Comparison of ENCODE assay signal across 30 cellular contexts in genomic region chr12:5037795-5038357, GRCh38. TPM values are rescaled to one million over a fixed set of nuclear protein-coding genes. Genes with fewer than 3 reads are reported as not detected.
"Had no signal": no experiment of that assay in that cellular context is flagged by ENCODE, and none has a peak within 500 bp of the region (broad histone marks: within the 10 kb centered on the region; RNA-seq: fewer than 3 reads in every experiment).

No MANE protein-coding gene starts in this region.

- H3K27me3 Mint-ChIP-seq: stimulated activated memory B cell treated with anti-CD40 and anti-IgM and Interleukin-4, amounts not matched to agents 10 μg/mL and 1 μg/mL and 100 μg/mL, for 72 hours had no signal

- H3K4me1 Mint-ChIP-seq: stimulated activated memory B cell treated with anti-CD40 and anti-IgM and Interleukin-4, amounts not matched to agents 10 μg/mL and 1 μg/mL and 100 μg/mL, for 72 hours had no signal

- H3K4me1 ChIP-seq: lower lobe of right lung, tibial nerve, uterus had no signal

- FAIRE-seq: keratinocyte had no signal

- H3K4me3 ChIP-seq: lower lobe of right lung, mucosa of descending colon, ovary, right atrium auricular region, sigmoid colon, smooth muscle cell, tibial nerve, uterus had no signal

- H3K4me2 ChIP-seq: smooth muscle cell had no signal

- H3K36me3 Mint-ChIP-seq: natural killer cell treated with Interleukin-12 subunit alpha and Interleukin-12 subunit beta and Interleukin-15 and Interleukin-18, amount 100 ng/mL, for 72 hours; stimulated activated memory B cell treated with anti-CD40 and anti-IgM and Interleukin-4, amounts not matched to agents 10 μg/mL and 1 μg/mL and 100 μg/mL, for 72 hours had no signal

- H3K36me3 ChIP-seq: lower lobe of right lung, ovary, right atrium auricular region, sigmoid colon, tibial nerve, uterus had no signal

- H3K27ac ChIP-seq: lower lobe of right lung, ovary, sigmoid colon, tibial nerve, uterus had no signal

- H3K9me3 ChIP-seq: lower lobe of right lung, mucosa of descending colon, ovary, right atrium auricular region, sigmoid colon, tibial nerve, uterus had no signal

- H3K27me3 ChIP-seq: ovary, right atrium auricular region, uterus had no signal

- ATAC-seq: left cardiac atrium; left lobe of liver; lower lobe of right lung; mucosa of descending colon; naive thymus-derived CD4-positive, alpha-beta T cell; natural killer cell treated with Interleukin-12 subunit alpha and Interleukin-12 subunit beta and Interleukin-15 and Interleukin-18, amount 100 ng/mL, for 72 hours; stimulated activated memory B cell treated with anti-CD40 and anti-IgM and Interleukin-4, amounts not matched to agents 10 μg/mL and 1 μg/mL and 100 μg/mL, for 72 hours; stimulated activated naive CD8-positive, alpha-beta T cell treated with anti-CD3 and anti-CD28 coated beads, Interleukin-15, amount 100 ng/mL, for 72 hours had no signal

- H3K9me3 Mint-ChIP-seq: natural killer cell treated with Interleukin-12 subunit alpha and Interleukin-12 subunit beta and Interleukin-15 and Interleukin-18, amount 100 ng/mL, for 72 hours; stimulated activated naive CD8-positive, alpha-beta T cell treated with anti-CD3 and anti-CD28 coated beads, Interleukin-15, amount 100 ng/mL, for 72 hours had no signal

- H3K27ac Mint-ChIP-seq: naive thymus-derived CD4-positive, alpha-beta T cell; natural killer cell treated with Interleukin-12 subunit alpha and Interleukin-12 subunit beta and Interleukin-15 and Interleukin-18, amount 100 ng/mL, for 72 hours; progenitor cell of endocrine pancreas; stimulated activated memory B cell treated with anti-CD40 and anti-IgM and Interleukin-4, amounts not matched to agents 10 μg/mL and 1 μg/mL and 100 μg/mL, for 72 hours; stimulated activated naive CD8-positive, alpha-beta T cell treated with anti-CD3 and anti-CD28 coated beads, Interleukin-15, amount 100 ng/mL, for 72 hours; type B pancreatic cell had no signal

- DNase-seq: hippocampal formation; kidney glomerular epithelial cell; left cardiac atrium; lower lobe of right lung; mesendoderm; midbrain; mucosa of descending colon; naive thymus-derived CD4-positive, alpha-beta T cell; ovary; sigmoid colon; stimulated activated CD4-positive, alpha-beta T cell treated with anti-CD3 and anti-CD28 coated beads, Interleukin-1b, Interleukin-23, amount 100 ng/mL, for 48 hours; stimulated activated CD4-positive, alpha-beta T cell treated with anti-CD3 and anti-CD28 coated beads, Interleukin-2, amount 100 ng/mL, for 48 hours; stimulated activated CD4-positive, alpha-beta T cell treated with anti-CD3 and anti-CD28 coated beads, Interleukin-4, amount 100 ng/mL, for 4 hours; stimulated activated CD8-positive, alpha-beta memory T cell treated with anti-CD3 and anti-CD28 coated beads, Interleukin-4, amount 100 ng/mL, for 48 hours; stimulated activated naive CD4-positive, alpha-beta T cell treated with Interleukin-2 at 50 U/mL for 16 hours; stimulated activated naive CD8-positive, alpha-beta T cell treated with anti-CD3 and anti-CD28 coated beads, Interleukin-15, amount 100 ng/mL, for 72 hours; substantia nigra; uterus had no signal

- H3K4me3 Mint-ChIP-seq: naive thymus-derived CD4-positive, alpha-beta T cell; natural killer cell treated with Interleukin-12 subunit alpha and Interleukin-12 subunit beta and Interleukin-15 and Interleukin-18, amount 100 ng/mL, for 72 hours; stimulated activated memory B cell treated with anti-CD40 and anti-IgM and Interleukin-4, amounts not matched to agents 10 μg/mL and 1 μg/mL and 100 μg/mL, for 72 hours; stimulated activated naive CD8-positive, alpha-beta T cell treated with anti-CD3 and anti-CD28 coated beads, Interleukin-15, amount 100 ng/mL, for 72 hours; type B pancreatic cell had no signal

RNA-seq across cellular contexts. Expression of gene KCNA5, which starts 5.8 kb away (rescaled TPM):
- total RNA-seq: myocyte; naive thymus-derived CD4-positive, alpha-beta T cell; natural killer cell treated with Interleukin-12 subunit alpha and Interleukin-12 subunit beta and Interleukin-15 and Interleukin-18, amount 100 ng/mL, for 72 hours; pulmonary artery endothelial cell; renal cortical epithelial cell; smooth muscle cell had no signal
- polyA plus RNA-seq: keratinocyte; naive thymus-derived CD4-positive, alpha-beta T cell; smooth muscle cell had no signal
